11 cellular contexts compared by ENCODE assay signal in the genomic region with DNA sequence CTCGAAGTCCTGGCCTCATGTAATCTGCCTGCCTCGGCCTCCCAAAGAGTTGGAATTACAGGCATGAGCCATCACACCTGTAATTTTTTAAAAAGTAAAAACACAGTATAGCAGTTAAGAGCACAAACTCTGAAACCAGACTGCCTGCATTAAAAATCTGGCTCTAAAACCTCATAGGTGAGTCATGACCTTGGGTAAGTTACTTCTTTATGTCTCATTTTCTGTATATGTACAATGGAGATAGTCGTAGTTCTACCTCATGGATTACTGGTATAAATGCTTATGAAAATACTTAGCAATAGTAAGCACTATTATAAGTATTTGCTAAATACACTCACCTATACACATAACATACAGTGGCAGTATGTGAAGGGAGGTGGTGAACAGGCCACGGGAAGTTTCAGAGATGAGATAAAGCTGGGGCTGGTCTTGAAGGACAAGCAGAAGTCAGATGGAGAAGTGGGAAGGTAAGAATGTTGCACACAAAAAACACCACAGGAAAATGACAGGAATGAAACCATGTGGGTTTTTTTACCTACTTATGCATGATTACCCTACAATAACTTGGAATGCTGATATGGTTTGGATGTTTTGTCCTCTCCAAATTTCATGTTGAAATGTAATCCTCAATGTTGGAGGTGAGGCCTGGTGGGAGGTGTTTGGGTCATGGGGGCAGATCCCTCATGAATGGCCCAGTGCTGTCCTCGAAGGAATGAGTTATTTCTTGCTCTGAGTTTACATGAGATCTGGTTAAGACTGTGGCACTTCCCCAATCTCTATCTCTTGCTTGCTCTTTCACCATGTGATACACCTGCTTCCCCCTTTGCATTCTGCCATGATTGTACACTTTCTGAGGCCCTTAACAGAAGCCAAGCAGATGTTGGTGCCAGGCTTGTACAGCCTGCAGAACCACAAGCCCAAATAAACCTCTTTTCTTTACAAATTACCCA.
DNase-seq lines count a peak whose midpoint lies in the region; ATAC-seq, FAIRE-seq and TF ChIP-seq lines count a peak whose summit lies in the region.
"Had no signal": no experiment of that assay in that cellular context is flagged by ENCODE, and none has a peak within 500 bp of the region (broad histone marks: within the 10 kb centered on the region; RNA-seq: fewer than 3 reads in every experiment).

No MANE protein-coding gene starts in this region.

- FAIRE-seq in GM19239 (lab: Jason Lieb, UNC), result peak; percentile 91
- FAIRE-seq: endometrium had no signal

- no peak for ATAC-seq in GM18907 (IDR thresholded peaks at IDR 0.05; ENCODE audit: unreplicated experiment)
- no peak for ATAC-seq in GM21360 (IDR thresholded peaks at IDR 0.05; ENCODE audit: unreplicated experiment)

- no peak overlapping the region for H3K27ac ChIP-seq in parathyroid adenoma
- H3K27ac ChIP-seq: testis had no signal

- H3K36me3 ChIP-seq in parathyroid adenoma (ENCODE audit: control insufficient read depth, insufficient read depth, low read length), result no peaks in the 10 kb centered on the region

- H3K79me2 ChIP-seq in parathyroid adenoma, result peaks cover 12% of the 10 kb centered on the region

- no peaks in the 10 kb centered on the region for H3K27me3 Mint-ChIP-seq in activated naive CD8-positive, alpha-beta T cell

- no peak for DNase-seq in GM19239 (ENCODE audit: insufficient read length, low spot score)
- peak; percentile 71 for DNase-seq in MV-4-11 (lab: John Stamatoyannopoulos, UW)
- no peak for DNase-seq in COR-L47 (lab: John Stamatoyannopoulos, UW)
- DNase-seq: stimulated activated CD4-positive, alpha-beta T cell treated with anti-CD3 and anti-CD28 coated beads, Interleukin-1b, Interleukin-23, amount 100 ng/mL, for 48 hours; testis had no signal

- no peak overlapping the region for H3K9ac ChIP-seq in parathyroid adenoma

- peak overlapping the region; percentile 12 for H3K4me2 ChIP-seq in parathyroid adenoma (ENCODE audit: low read length)

- H3K4me1 ChIP-seq in parathyroid adenoma, result no peaks in the 10 kb centered on the region
- H3K4me1 ChIP-seq: testis had no signal

- peaks cover 46% of the 10 kb centered on the region for H3K4me1 Mint-ChIP-seq in activated naive CD8-positive, alpha-beta T cell (ENCODE audit: low read depth)
- H3K4me1 Mint-ChIP-seq: nephron had no signal

- no peaks in the 10 kb centered on the region for H3K27me3 ChIP-seq in parathyroid adenoma (ENCODE audit: control insufficient read depth, insufficient read depth, low read length)
- H3K27me3 ChIP-seq: testis had no signal

- no peak overlapping the region for H3K4me3 Mint-ChIP-seq in activated naive CD8-positive, alpha-beta T cell
- H3K4me3 Mint-ChIP-seq: nephron had no signal

- TF ChIP-seq CTCF in parathyroid adenoma (IDR thresholded peaks at IDR 0.05), result no peak

- no peaks in the 10 kb centered on the region for H3K9me3 ChIP-seq in parathyroid adenoma (ENCODE audit: control insufficient read depth, low read length)
- H3K9me3 ChIP-seq: testis had no signal

- no peak overlapping the region for H3K4me3 ChIP-seq in parathyroid adenoma (ENCODE audit: low read depth, low read length)
- H3K4me3 ChIP-seq: testis had no signal

- H3K9me3 Mint-ChIP-seq in activated naive CD8-positive, alpha-beta T cell (ENCODE audit: low read depth), result no peaks in the 10 kb centered on the region
- H3K9me3 Mint-ChIP-seq: nephron had no signal

- H3K27ac Mint-ChIP-seq in activated naive CD8-positive, alpha-beta T cell, result peak overlapping the region; percentile 3
- H3K27ac Mint-ChIP-seq: nephron had no signal

- H3K36me3 Mint-ChIP-seq in activated naive CD8-positive, alpha-beta T cell, result peaks cover 5% of the 10 kb centered on the region

- no peak overlapping the region for H2AFZ ChIP-seq in parathyroid adenoma
